In the genomic region with DNA sequence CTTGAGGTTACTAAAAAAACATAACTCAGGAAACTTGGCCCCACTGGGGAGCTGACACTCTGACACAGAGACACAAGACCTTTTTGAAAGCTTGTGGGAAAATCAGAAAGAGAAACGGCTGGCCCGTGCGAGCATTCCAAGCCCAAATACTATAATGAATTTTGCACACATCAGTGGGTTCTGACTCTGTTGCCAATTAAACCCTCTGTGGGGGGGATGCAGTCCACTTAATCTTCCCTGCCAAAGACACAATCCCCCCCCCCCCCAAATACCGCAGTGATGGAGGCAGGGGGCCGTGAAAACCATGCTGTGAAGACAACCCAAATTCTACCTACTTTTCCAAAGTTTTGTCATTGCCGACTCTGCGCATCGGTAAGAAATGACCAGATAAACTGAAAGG, we compare ENCODE assay signal across 27 cellular contexts.
"Had no signal": no experiment of that assay in that cellular context is flagged by ENCODE, and none has a peak within 500 bp of the region (broad histone marks: within the 10 kb centered on the region; RNA-seq: fewer than 3 reads in every experiment).

No MANE protein-coding gene starts in this region.

- H3K27me3 ChIP-seq: SJSA1 had no signal

- H3K4me3 ChIP-seq: PC-9, SJSA1 had no signal

- DNase-seq: activated CD4-positive, alpha-beta memory T cell treated with anti-CD3 and anti-CD28 coated beads for 36 hours; activated CD4-positive, alpha-beta T cell treated with anti-CD3 and anti-CD28 coated beads for 36 hours; activated CD4-positive, alpha-beta T cell treated with anti-CD3 and anti-CD28 coated beads, Interleukin-2, amount 10 ng/mL, durations not matched to agents 7 days and 5 days; activated CD8-positive, alpha-beta memory T cell treated with anti-CD3 and anti-CD28 coated beads, Interleukin-2, amount 50 U/mL, for 4 hours; activated gamma-delta T cell treated with Interleukin-2 at 50 U/mL for 16 hours; activated naive CD4-positive, alpha-beta T cell treated with anti-CD3 and anti-CD28 coated beads for 36 hours; activated T-cell treated with anti-CD3 and anti-CD28 coated beads for 4 hours; activated T-cell treated with anti-CD3 and anti-CD28 coated beads, Interleukin-2, amount 50 U/mL, for 4 hours; anterior cingulate cortex; caudate nucleus; cerebellar nuclear complex; Karpas-422; KBM-7; NCI-H1105; NCI-H1436; NCI-H1694; NCI-H1930; NCI-H2081 treated with DMSO at 0.1 percent for 48 hours; NCI-H226; NCI-H524 treated with DMSO at 0.1 percent for 48 hours; PC-9; SHP77 treated with DMSO at 0.1 percent for 48 hours; SK-N-SH had no signal

- H3K4me1 ChIP-seq: SJSA1 had no signal

- H3K36me3 ChIP-seq: SJSA1 had no signal

- H2AFZ ChIP-seq: PC-9 had no signal

- H3K9me3 ChIP-seq: SK-N-SH had no signal

- ATAC-seq: activated CD4-positive, alpha-beta T cell treated with anti-CD3 and anti-CD28 coated beads for 36 hours; activated CD4-positive, CD25-positive, alpha-beta regulatory T cell treated with anti-CD3 and anti-CD28 coated beads, Interleukin-2, amount 50 U/mL, for 24 hours; activated naive CD4-positive, alpha-beta T cell treated with anti-CD3 and anti-CD28 coated beads, Interleukin-2, amount 50 U/mL, for 72 hours; activated T-cell treated with anti-CD3 and anti-CD28 coated beads, Interleukin-2, amount 50 U/mL, for 4 hours; WTC11 had no signal

- H3K9ac ChIP-seq: SK-N-SH had no signal

- H3K4me2 ChIP-seq: PC-9, SK-N-SH had no signal

- H3K27ac ChIP-seq: PC-9, SJSA1 had no signal
